In the genomic region with DNA sequence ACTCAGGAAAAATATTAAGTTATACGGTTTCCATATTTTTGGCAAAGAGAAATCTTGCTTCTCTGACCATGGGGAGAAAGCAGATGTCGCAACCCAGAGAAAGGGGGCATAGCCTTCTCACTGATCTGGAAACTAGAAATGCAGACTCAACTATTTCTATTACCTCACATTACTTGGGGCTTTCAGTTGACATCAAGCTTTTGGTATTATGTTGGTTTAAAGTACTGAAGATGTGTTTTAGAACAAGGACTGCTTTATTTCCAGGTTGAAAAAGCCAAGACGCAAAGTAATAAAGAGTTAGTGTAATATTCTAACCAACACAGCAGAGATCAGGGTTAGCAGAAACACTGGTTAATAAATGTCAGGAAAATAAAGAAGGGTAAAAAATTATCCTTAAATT, we compare ENCODE assay signal across 16 cellular contexts. TPM values are rescaled to one million over a fixed set of nuclear protein-coding genes. Genes with fewer than 3 reads are reported as not detected.
DNase-seq lines count a peak whose midpoint lies in the region; ATAC-seq and TF ChIP-seq lines count a peak whose summit lies in the region.
"Had no signal": no experiment of that assay in that cellular context is flagged by ENCODE, and none has a peak within 500 bp of the region (broad histone marks: within the 10 kb centered on the region; RNA-seq: fewer than 3 reads in every experiment).

No MANE protein-coding gene starts in this region.

- no peaks in the 10 kb centered on the region for H3K27me3 ChIP-seq in muscle layer of colon (ENCODE audit: control insufficient read depth in 1 of 2, insufficient read depth in 2 of 2, low read length in 2 of 2)
- no peaks in the 10 kb centered on the region for H3K27me3 ChIP-seq in uterus
- H3K27me3 ChIP-seq: BE2C, dorsolateral prefrontal cortex had no signal

- no peak for ATAC-seq in GM21737 (IDR thresholded peaks at IDR 0.05; ENCODE audit: unreplicated experiment)

- no peak overlapping the region for H3K9ac ChIP-seq in muscle layer of colon (ENCODE audit: low read length)

- no peak for TF ChIP-seq CTCF in NB4 (IDR thresholded peaks at IDR 0.05; ENCODE audit: low read depth, low read length)
- TF ChIP-seq CTCF in uterus (IDR thresholded peaks at IDR 0.05): no peak

- H3K36me3 ChIP-seq in muscle layer of colon (ENCODE audit: insufficient read depth, low read length) (no peaks in the 10 kb centered on the region), uterus (no peaks in the 10 kb centered on the region)
- H3K36me3 ChIP-seq: BE2C had no signal

- H3K4me1 ChIP-seq in muscle layer of colon (ENCODE audit: insufficient read depth, low read length): peaks cover 59% of the 10 kb centered on the region
- H3K4me1 ChIP-seq in uterus: peaks cover 0 to 35% of the 10 kb centered on the region in 2 donors

- peak; percentile 12 for DNase-seq in NB4 (ENCODE audit: low read depth)
- peak; percentile 39 for DNase-seq in fibroblast of gingiva (ENCODE audit: low read depth)
- DNase-seq in uterus: peak; percentile 34 to 60
- no peak for DNase-seq in hippocampal formation (lab: John Stamatoyannopoulos, UW)
- DNase-seq in DMS53 treated with DMSO at 0.1 percent for 48 hours (lab: John Stamatoyannopoulos, UW; ENCODE audit: unreplicated experiment): no peak
- DNase-seq: activated CD8-positive, alpha-beta memory T cell treated with anti-CD3 and anti-CD28 coated beads for 24 hours; activated naive CD8-positive, alpha-beta T cell treated with anti-CD3 and anti-CD28 coated beads, Interleukin-2, amount 10 ng/mL, durations not matched to agents 7 days and 5 days; BE2C; dorsolateral prefrontal cortex; HFFc6; mesendoderm; NCI-H748 treated with DMSO at 0.1 percent for 48 hours; T-helper 9 cell had no signal

- H3K4me3 ChIP-seq in NB4 (ENCODE audit: low read depth, low read length): no peak overlapping the region
- H3K4me3 ChIP-seq in muscle layer of colon (ENCODE audit: low read depth in 1 of 2, low read length in 2 of 2): no peak overlapping the region
- no peak overlapping the region for H3K4me3 ChIP-seq in uterus
- H3K4me3 ChIP-seq: dorsolateral prefrontal cortex had no signal

- H3K9me3 ChIP-seq in muscle layer of colon (ENCODE audit: low read length) (no peaks in the 10 kb centered on the region), uterus (no peaks in the 10 kb centered on the region)
- H3K9me3 ChIP-seq: BE2C had no signal

- intact Hi-C loops in uterus (cut with DNase I; ENCODE audit: low total_unique reads): loop anchor here (10.0 kb wide), 1 partner anchor 57 kb away; no protein-coding TSS in a partner anchor

- TF ChIP-seq POLR2A in NB4 (IDR thresholded peaks at IDR 0.05; ENCODE audit: extremely low read depth, insufficient read length) (no peak), uterus (IDR thresholded peaks at IDR 0.05) (no peak)

- H3K27ac ChIP-seq in muscle layer of colon (ENCODE audit: low read depth, low read length): peak overlapping the region; percentile 88
- H3K27ac ChIP-seq in uterus: peak overlapping the region; percentile 90 to 97
- H3K27ac ChIP-seq: dorsolateral prefrontal cortex had no signal

RNA-seq across cellular contexts. Expression of gene DCP1B, which starts 26.2 kb away (rescaled TPM):
- total RNA-seq in uterus: 10 to 100 TPM; 13.6 to 34.4 (median 20.7) TPM

RNA-seq across cellular contexts. Expression of gene CACNA2D4, which starts 59.6 kb away (rescaled TPM):
- 1 to 10 TPM in 3 of 4 donors, not detected in 1; 2.6 to 4.1 (median 4.0) TPM for total RNA-seq in uterus
- total RNA-seq: G401 had no signal

Comparison
In these comparisons a context has a peak if more than half of its experiments do, and no peak if none do; other contexts are left out.
1. DNase-seq: peak in NB4 (single experiment), fibroblast of gingiva (single experiment) and uterus (2 of 2); none in hippocampal formation (0 of 2) and DMS53 treated with DMSO at 0.1 percent for 48 hours (single experiment).